11 cellular contexts compared by ENCODE assay signal in genomic region chr3:129974451-129975331, GRCh38.
DNase-seq lines count a peak whose midpoint lies in the region; ATAC-seq lines count a peak whose summit lies in the region.
"Had no signal": no experiment of that assay in that cellular context is flagged by ENCODE, and none has a peak within 500 bp of the region (broad histone marks: within the 10 kb centered on the region; RNA-seq: fewer than 3 reads in every experiment).

A gene with protein sequence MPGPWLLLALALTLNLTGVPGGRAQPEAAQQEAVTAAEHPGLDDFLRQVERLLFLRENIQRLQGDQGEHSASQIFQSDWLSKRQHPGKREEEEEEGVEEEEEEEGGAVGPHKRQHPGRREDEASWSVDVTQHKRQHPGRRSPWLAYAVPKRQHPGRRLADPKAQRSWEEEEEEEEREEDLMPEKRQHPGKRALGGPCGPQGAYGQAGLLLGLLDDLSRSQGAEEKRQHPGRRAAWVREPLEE (plus strand): TSS chr3:129974720. CDS start chr3:129975817, 1,097 bp downstream.

- H3K4me1 Mint-ChIP-seq in stimulated activated memory B cell treated with anti-CD40 and anti-IgM and Interleukin-4, amounts not matched to agents 10 μg/mL and 1 μg/mL and 100 μg/mL, for 72 hours, result peaks cover 13% of the 10 kb centered on the region

- DNase-seq in activated CD4-positive, alpha-beta T cell treated with anti-CD3 and anti-CD28 coated beads for 48 hours, result peak; percentile 10
- no peak for DNase-seq in activated CD4-positive, alpha-beta T cell treated with anti-CD3 and anti-CD28 coated beads for 1 hour
- peak; percentile 12 for DNase-seq in activated naive CD4-positive, alpha-beta T cell treated with anti-CD3 and anti-CD28 coated beads, Interleukin-2, amount 50 U/mL, for 16 hours
- peak; percentile 56 for DNase-seq in iPS-NIHi7 (ENCODE audit: extremely low spot score)
- DNase-seq in posterior cingulate gyrus, result no peak
- DNase-seq in NCI-H2029 (lab: John Stamatoyannopoulos, UW), result no peak
- DNase-seq: ACHN, erythroblast had no signal

- intact Hi-C loops in posterior cingulate gyrus (cut with DNase I), result no loop called here

- ATAC-seq in stimulated activated memory B cell treated with anti-CD40 and anti-IgM and Interleukin-4, amounts not matched to agents 10 μg/mL and 1 μg/mL and 100 μg/mL, for 72 hours, result no peak
- ATAC-seq in GM19395 (IDR thresholded peaks at IDR 0.05; ENCODE audit: unreplicated experiment), result no peak
- ATAC-seq: K562 had no signal

- H3K36me3 Mint-ChIP-seq in stimulated activated memory B cell treated with anti-CD40 and anti-IgM and Interleukin-4, amounts not matched to agents 10 μg/mL and 1 μg/mL and 100 μg/mL, for 72 hours, result no peaks in the 10 kb centered on the region

- H3K4me3 Mint-ChIP-seq in stimulated activated memory B cell treated with anti-CD40 and anti-IgM and Interleukin-4, amounts not matched to agents 10 μg/mL and 1 μg/mL and 100 μg/mL, for 72 hours, result peak within 1 kb of the TSS; percentile 55

- no peaks in the 10 kb centered on the region for H3K9me3 Mint-ChIP-seq in stimulated activated memory B cell treated with anti-CD40 and anti-IgM and Interleukin-4, amounts not matched to agents 10 μg/mL and 1 μg/mL and 100 μg/mL, for 72 hours

- peaks cover 77% of the 10 kb centered on the region for H3K27me3 Mint-ChIP-seq in stimulated activated memory B cell treated with anti-CD40 and anti-IgM and Interleukin-4, amounts not matched to agents 10 μg/mL and 1 μg/mL and 100 μg/mL, for 72 hours

- H3K27ac Mint-ChIP-seq in stimulated activated memory B cell treated with anti-CD40 and anti-IgM and Interleukin-4, amounts not matched to agents 10 μg/mL and 1 μg/mL and 100 μg/mL, for 72 hours, result no peak within 1 kb of the TSS

Comparison
In these comparisons a context has a peak if more than half of its experiments do, and no peak if none do; other contexts are left out.
1. DNase-seq: peak in activated CD4-positive, alpha-beta T cell treated with anti-CD3 and anti-CD28 coated beads for 48 hours (single experiment), activated naive CD4-positive, alpha-beta T cell treated with anti-CD3 and anti-CD28 coated beads, Interleukin-2, amount 50 U/mL, for 16 hours (single experiment) and iPS-NIHi7 (single experiment); none in activated CD4-positive, alpha-beta T cell treated with anti-CD3 and anti-CD28 coated beads for 1 hour (single experiment), posterior cingulate gyrus (0 of 10) and NCI-H2029 (single experiment).